ENCODE assay signal across 1 cellular context in the genomic region with DNA sequence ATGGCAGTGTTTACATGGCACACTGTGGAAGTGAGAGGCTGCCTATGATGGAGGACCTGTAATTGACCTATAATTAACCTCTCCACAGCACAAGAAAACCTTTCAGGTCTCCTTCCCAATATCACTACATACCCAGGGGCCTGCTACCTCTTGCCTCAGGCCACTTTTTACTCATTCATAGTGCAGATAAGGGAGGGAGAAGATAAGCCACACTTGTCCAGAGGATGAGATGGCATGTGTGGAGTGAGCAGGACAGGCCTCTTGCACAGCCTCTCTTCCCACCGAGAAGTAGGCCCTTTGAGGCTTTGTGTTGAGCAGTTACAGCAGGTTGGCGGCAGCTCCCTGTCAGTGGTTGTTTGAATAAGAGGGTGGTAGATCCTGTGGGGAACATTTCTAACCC.
A peak's percentile ranks its signal among the peaks of the same experiment; 100 is the strongest.
TF ChIP-seq lines count a peak whose summit lies in the region.

No MANE protein-coding gene starts in this region.

TF ChIP-seq in K562, 482 proteins besides CTCF, POLR2A, EP300 and RAD21 (continued from another document and continues in another):
- peak; percentile 97 for TF ChIP-seq ZNF592 (IDR thresholded peaks at IDR 0.05)
- TF ChIP-seq CCNT2 (IDR thresholded peaks at IDR 0.05; ENCODE audit: borderline replicate concordance, extremely low read depth, insufficient read length, low read depth, low read length), result peak; percentile 17
- peak; percentile 92 for TF ChIP-seq GATAD2A (IDR thresholded peaks at IDR 0.05)
- peak in 1 of 3 experiments; percentile 71; a peak in 1 of 6 replicates for TF ChIP-seq ZBTB11 (CRISPR knock-in tag; IDR thresholded peaks at IDR 0.05)
- TF ChIP-seq YY1 (IDR thresholded peaks at IDR 0.05; ENCODE audit: borderline replicate concordance in 1 of 3, control insufficient read depth in 1 of 3, extremely low read depth in 1 of 3, insufficient read depth in 3 of 3, insufficient read length in 1 of 3, insufficient replicate concordance in 2 of 3, low read depth in 1 of 3, low read length in 2 of 3), result no peak
- TF ChIP-seq NUFIP1 (IDR thresholded peaks at IDR 0.05; ENCODE audit: partially characterized antibody), result peak; percentile 70
- peak; percentile 85 for TF ChIP-seq TEAD4 (IDR thresholded peaks at IDR 0.05; ENCODE audit: low read length)
- no peak for TF ChIP-seq TEAD4 (CRISPR knock-in tag; IDR thresholded peaks at IDR 0.05; ENCODE audit: borderline replicate concordance)
- TF ChIP-seq ZNF518B (CRISPR knock-in tag; IDR thresholded peaks at IDR 0.05), result no peak
- peak; percentile 60 for TF ChIP-seq ZFX (CRISPR knock-in tag; IDR thresholded peaks at IDR 0.05)
- TF ChIP-seq E2F6 (IDR thresholded peaks at IDR 0.05; ENCODE audit: borderline replicate concordance in 1 of 2, extremely low read depth in 1 of 2, insufficient read depth in 1 of 2, insufficient read length in 1 of 2, low read depth in 1 of 2, low read length in 1 of 2, poor library complexity in 1 of 2, severe bottlenecking in 1 of 2), result peak; percentile 75 to 86
- peak; percentile 75 for TF ChIP-seq MAFG (tag; conservative IDR thresholded peaks at IDR 0.05)
- TF ChIP-seq MGA (IDR thresholded peaks at IDR 0.05), result peak; percentile 81
- 0 out of 2 replicates have a peak, but pooled peaks have one; percentile 64 for TF ChIP-seq EHMT2 (IDR thresholded peaks at IDR 0.05)
- TF ChIP-seq HDAC2 (IDR thresholded peaks at IDR 0.05), result peak; percentile 75; the same call in 1 of the 2 replicates
- TF ChIP-seq EP400 (IDR thresholded peaks at IDR 0.05), result peak; percentile 33; the same call in 1 of the 2 replicates
- TF ChIP-seq XRCC5 (IDR thresholded peaks at IDR 0.05; ENCODE audit: low read depth, low read length), result no peak
- TF ChIP-seq SRSF7 (optimal IDR thresholded peaks at IDR 0.05; ENCODE audit: low read depth, low read length), result no peak
- TF ChIP-seq DIDO1 (tag; IDR thresholded peaks at IDR 0.05; ENCODE audit: low read depth), result no peak
- peak; percentile 46; the same call in 1 of the 2 replicates for TF ChIP-seq BHLHE40 (IDR thresholded peaks at IDR 0.05; ENCODE audit: low read length)
- peak; percentile 75 for TF ChIP-seq SOX6 (IDR thresholded peaks at IDR 0.05)
- TF ChIP-seq TRIM24 (IDR thresholded peaks at IDR 0.05), result peak; percentile 68 to 83; a peak in 3 of 4 replicates
- peak; percentile 26 for TF ChIP-seq KDM5B (IDR thresholded peaks at IDR 0.05; ENCODE audit: insufficient replicate concordance, low read depth, low read length)
- peak; percentile 43; the same call in 1 of the 2 replicates for TF ChIP-seq KLF16 (IDR thresholded peaks at IDR 0.05)
- peak; percentile 53 for TF ChIP-seq CXXC5 (CRISPR knock-in tag; IDR thresholded peaks at IDR 0.05)
- peak in 1 of 2 experiments; percentile 54; a peak in 1 of 4 replicates for TF ChIP-seq HDAC1 (IDR thresholded peaks at IDR 0.05)
- TF ChIP-seq RNF2 (IDR thresholded peaks at IDR 0.05), result peak; percentile 39; the same call in 1 of the 2 replicates
- 0 out of 2 replicates have a peak, but pooled peaks have one; percentile 31 for TF ChIP-seq CREM (IDR thresholded peaks at IDR 0.05; ENCODE audit: low read depth)
- TF ChIP-seq CBFA2T3 (IDR thresholded peaks at IDR 0.05), result peak; percentile 87
- peak; percentile 94 for TF ChIP-seq CTBP1 (IDR thresholded peaks at IDR 0.05; ENCODE audit: borderline replicate concordance)
- peak; percentile 43 for TF ChIP-seq MEIS2 (IDR thresholded peaks at IDR 0.05; ENCODE audit: partially characterized antibody)
- peak; percentile 94 for TF ChIP-seq DPF2 (IDR thresholded peaks at IDR 0.05)
- peak; percentile 64; the same call in 1 of the 2 replicates for TF ChIP-seq POLR2AphosphoS5 (IDR thresholded peaks at IDR 0.05; ENCODE audit: control insufficient read depth, insufficient read depth, low read depth, low read length)
